Comparison of ENCODE assay signal across 23 cellular contexts in the genomic region with DNA sequence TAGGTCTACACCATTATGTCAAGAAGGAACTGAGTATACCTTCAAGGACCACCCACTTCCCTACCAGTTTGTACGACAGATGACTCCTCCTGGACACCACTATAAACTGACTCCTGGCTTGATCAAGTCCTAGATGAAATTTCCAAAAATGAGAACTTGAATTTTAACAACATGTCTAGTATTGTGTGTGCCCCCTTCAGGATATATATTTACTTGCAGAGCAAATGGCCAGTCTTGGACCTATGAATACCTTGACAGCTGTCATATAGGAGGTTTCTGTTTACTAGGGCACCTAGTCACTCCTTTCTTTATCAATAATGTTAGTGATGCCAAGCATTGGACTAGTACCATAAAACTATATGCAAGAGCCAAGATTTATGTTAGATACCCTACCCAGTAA.
DNase-seq lines count a peak whose midpoint lies in the region; ATAC-seq and TF ChIP-seq lines count a peak whose summit lies in the region.
"Had no signal": no experiment of that assay in that cellular context is flagged by ENCODE, and none has a peak within 500 bp of the region (broad histone marks: within the 10 kb centered on the region; RNA-seq: fewer than 3 reads in every experiment).

No MANE protein-coding gene starts in this region.

- H3K4me3 ChIP-seq in A673 (ENCODE audit: low read depth, low read length, poor library complexity, severe bottlenecking), result no peak overlapping the region
- H3K4me3 ChIP-seq in Panc1 (ENCODE audit: low read depth in 2 of 2, low read length in 2 of 2), result no peak overlapping the region
- H3K4me3 ChIP-seq: MG63 had no signal

- H3K27me3 ChIP-seq in A673 (replicated peaks; ENCODE audit: insufficient read depth, low read depth, low read length, poor library complexity), result no peaks in the 10 kb centered on the region
- H3K27me3 ChIP-seq in Panc1 (ENCODE audit: control insufficient read depth, insufficient read depth, low read length), result no peaks in the 10 kb centered on the region
- H3K27me3 ChIP-seq: MG63 had no signal

- DNase-seq in A673 (ENCODE audit: low spot score) (no peak), LHCN-M2 (ENCODE audit: low read depth) (peak; percentile 8), Panc1 (ENCODE audit: low read depth, low spot score) (no peak), iris pigment epithelial cell (ENCODE audit: low read depth) (peak; percentile 3), KG1 (lab: John Stamatoyannopoulos, UW) (no peak), NCI-H82 (lab: John Stamatoyannopoulos, UW) (no peak)
- DNase-seq: ACHN, Calu3, DMS153, MG63, NCI-H1436, NCI-H187, NCI-H2081 treated with DMSO at 0.1 percent for 48 hours, NCI-H2171 treated with DMSO at 0.1 percent for 48 hours, NCI-H345, NCI-H524, NCI-H748 treated with DMSO at 0.1 percent for 48 hours, SHP77 had no signal

- H3K27ac Mint-ChIP-seq in activated T-helper 17 cell treated with anti-CD3 and anti-CD28 coated beads, Interleukin-2, amount 50 U/mL, for 72 hours, result no peak overlapping the region
- H3K27ac Mint-ChIP-seq: IgD-negative memory B cell had no signal

- H3K36me3 ChIP-seq in A673 (ENCODE audit: insufficient read depth, low read length, poor library complexity, severe bottlenecking) (no peaks in the 10 kb centered on the region), Panc1 (ENCODE audit: control insufficient read depth, insufficient read depth, low read length) (no peaks in the 10 kb centered on the region)
- H3K36me3 ChIP-seq: MG63 had no signal

- POLR2A ChIA-PET in A673 (lab: Charles Lee; ENCODE audit: low non-redundant PET) (no interaction called here), Panc1 (lab: Charles Lee) (no interaction called here)

- H3K4me3 Mint-ChIP-seq in activated T-helper 17 cell treated with anti-CD3 and anti-CD28 coated beads, Interleukin-2, amount 50 U/mL, for 72 hours, result no peak overlapping the region
- H3K4me3 Mint-ChIP-seq: IgD-negative memory B cell had no signal

- H3K27me3 Mint-ChIP-seq in activated T-helper 17 cell treated with anti-CD3 and anti-CD28 coated beads, Interleukin-2, amount 50 U/mL, for 72 hours, result peaks cover 6% of the 10 kb centered on the region

- H3K36me3 Mint-ChIP-seq in activated T-helper 17 cell treated with anti-CD3 and anti-CD28 coated beads, Interleukin-2, amount 50 U/mL, for 72 hours (ENCODE audit: low read depth), result no peaks in the 10 kb centered on the region
- H3K36me3 Mint-ChIP-seq: IgD-negative memory B cell had no signal

- intact Hi-C loops in A673 (cut with micrococcal nuclease; ENCODE audit: unreplicated experiment) (no loop called here), Panc1 (cut with micrococcal nuclease; ENCODE audit: unreplicated experiment) (no loop called here)

- in situ Hi-C loops in Panc1 (cut with HindIII; ENCODE audit: low pct_unique_long_range_greater_than_20kb, low sequenced_read_pairs), result no loop called here

- TF ChIP-seq CTCF in A673 (conservative IDR thresholded peaks at IDR 0.05; ENCODE audit: low read depth, low read length), result 0 out of 2 replicates have a peak, but pooled peaks have one; percentile 21
- TF ChIP-seq CTCF in Panc1 (IDR thresholded peaks at IDR 0.05), result 0 out of 2 replicates have a peak, but pooled peaks have one; percentile 11

- H3K9me3 Mint-ChIP-seq in activated T-helper 17 cell treated with anti-CD3 and anti-CD28 coated beads, Interleukin-2, amount 50 U/mL, for 72 hours, result no peaks in the 10 kb centered on the region
- H3K9me3 Mint-ChIP-seq: IgD-negative memory B cell had no signal

- BruUV-seq in A673 (replicated peaks; lab: Mats Ljungman, UMichigan) (no TSS peak), Panc1 (replicated peaks; lab: Mats Ljungman, UMichigan) (no TSS peak)

- CTCF ChIA-PET in A673 (lab: Charles Lee), result no interaction called here
- CTCF ChIA-PET in Panc1 (lab: Charles Lee), result no interaction called here

- H3K4me1 Mint-ChIP-seq in activated T-helper 17 cell treated with anti-CD3 and anti-CD28 coated beads, Interleukin-2, amount 50 U/mL, for 72 hours, result no peaks in the 10 kb centered on the region

- no peak overlapping the region for H3K27ac ChIP-seq in A673 (ENCODE audit: low read depth, low read length, poor library complexity, severe bottlenecking)
- H3K27ac ChIP-seq in Panc1 (ENCODE audit: low read length), result no peak overlapping the region
- H3K27ac ChIP-seq: 22Rv1, RWPE1 had no signal

- ATAC-seq in Panc1 (no peak), HG03439 (IDR thresholded peaks at IDR 0.05; ENCODE audit: unreplicated experiment) (no peak)
- no peak for ATAC-seq in activated T-helper 17 cell treated with anti-CD3 and anti-CD28 coated beads, Interleukin-2, amount 50 U/mL, for 72 hours (replicated peaks)

- H3K4me1 ChIP-seq in A673 (ENCODE audit: insufficient read depth, low read length, poor library complexity, severe bottlenecking), result no peaks in the 10 kb centered on the region
- H3K4me1 ChIP-seq in Panc1 (ENCODE audit: control insufficient read depth, insufficient read depth, low read length), result no peaks in the 10 kb centered on the region

- H3K9me3 ChIP-seq in A673 (ENCODE audit: low read depth, low read length, poor library complexity, severe bottlenecking) (no peaks in the 10 kb centered on the region), Panc1 (ENCODE audit: control insufficient read depth, insufficient read depth, low read depth, low read length) (no peaks in the 10 kb centered on the region)
- H3K9me3 ChIP-seq: MG63 had no signal

Comparison
In these comparisons a context has a peak if more than half of its experiments do, and no peak if none do; other contexts are left out.
1. DNase-seq: peak in LHCN-M2 (single experiment) and iris pigment epithelial cell (single experiment); none in A673 (single experiment), Panc1 (single experiment), KG1 (single experiment) and NCI-H82 (single experiment).